Comparison of ENCODE assay signal across 19 cellular contexts in the genomic region with DNA sequence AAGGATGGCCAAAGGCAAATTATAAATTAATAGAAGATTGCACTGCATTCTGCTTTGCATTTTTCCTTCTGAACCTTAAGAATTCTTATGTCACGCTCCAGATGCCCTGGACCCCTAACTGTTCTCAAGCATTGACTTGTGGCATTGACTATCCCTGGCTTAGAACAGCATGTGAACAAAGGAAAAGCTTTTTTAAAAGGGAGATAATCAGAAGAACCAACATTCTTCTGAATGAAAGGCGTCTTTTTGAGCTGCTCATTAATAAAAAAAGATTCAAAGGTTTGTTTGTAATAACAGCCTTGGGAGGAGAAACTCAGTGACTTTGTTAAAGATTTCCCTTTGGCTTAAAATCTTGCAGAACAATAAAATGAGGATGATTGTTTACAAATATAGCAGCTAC.
DNase-seq lines count a peak whose midpoint lies in the region; TF ChIP-seq lines count a peak whose summit lies in the region.
"Had no signal": no experiment of that assay in that cellular context is flagged by ENCODE, and none has a peak within 500 bp of the region (broad histone marks: within the 10 kb centered on the region; RNA-seq: fewer than 3 reads in every experiment).

No MANE protein-coding gene starts in this region.

- DNase-seq in left ventricle myocardium inferior, result no peak
- DNase-seq in cardiac septum (ENCODE audit: low spot score), result no peak
- no peak for DNase-seq in neural crest cell (ENCODE audit: low read depth, low spot score)
- no peak for DNase-seq in DMS79 treated with DMSO at 0.1 percent for 48 hours (lab: John Stamatoyannopoulos, UW)
- no peak for DNase-seq in T-helper 2 cell
- no peak for DNase-seq in NCI-H2081 treated with DMSO at 0.1 percent for 48 hours (lab: John Stamatoyannopoulos, UW)
- DNase-seq: ACHN; BE2C; C1 segment of cervical spinal cord; Caco-2; CD4-positive, CD25-positive, alpha-beta regulatory T cell; CD8-positive, alpha-beta memory T cell; DMS153; DMS79; GF-D8; GOT3; H7; HFFc6 had no signal

- 49 to 63% methylated on average over 2 of the region's 2 CpGs for WGBS in ectodermal cell, 2 experiments

- H3K27me3 ChIP-seq in left ventricle myocardium inferior (ENCODE audit: low read depth) (no peaks in the 10 kb centered on the region), ectodermal cell (ENCODE audit: control insufficient read depth, insufficient read depth, low read length, poor library complexity, severe bottlenecking) (no peaks in the 10 kb centered on the region)
- H3K27me3 ChIP-seq: BE2C had no signal

- H3K27ac Mint-ChIP-seq in neural crest cell (ENCODE audit: unreplicated experiment), result peak overlapping the region; percentile 20
- H3K27ac Mint-ChIP-seq: CD4-positive, CD25-positive, alpha-beta regulatory T cell; CD8-positive, alpha-beta memory T cell; HFFc6 had no signal

- H3K36me3 ChIP-seq in left ventricle myocardium inferior, result peaks cover 20% of the 10 kb centered on the region
- H3K36me3 ChIP-seq in ectodermal cell (ENCODE audit: control insufficient read depth, insufficient read depth, low read length), result no peaks in the 10 kb centered on the region
- H3K36me3 ChIP-seq: BE2C had no signal

- H3K4me3 Mint-ChIP-seq in neural crest cell, result no peak overlapping the region
- H3K4me3 Mint-ChIP-seq: CD4-positive, CD25-positive, alpha-beta regulatory T cell; CD8-positive, alpha-beta memory T cell; HFFc6 had no signal

- H3K36me3 Mint-ChIP-seq in neural crest cell (ENCODE audit: low read depth), result peaks cover 2% of the 10 kb centered on the region
- H3K36me3 Mint-ChIP-seq: CD4-positive, CD25-positive, alpha-beta regulatory T cell; CD8-positive, alpha-beta memory T cell had no signal

- peak overlapping the region; percentile 70 for H3K27ac ChIP-seq in left ventricle myocardium inferior (replicated peaks)
- peak overlapping the region; percentile 1 for H3K27ac ChIP-seq in ectodermal cell (ENCODE audit: insufficient read depth, low read depth, low read length, poor library complexity, severe bottlenecking)

- H3K4me3 ChIP-seq in left ventricle myocardium inferior (no peak overlapping the region), ectodermal cell (ENCODE audit: insufficient read depth, low read depth, low read length) (no peak overlapping the region)

- H3K4me1 Mint-ChIP-seq in neural crest cell, result peaks cover 48% of the 10 kb centered on the region
- H3K4me1 Mint-ChIP-seq: CD4-positive, CD25-positive, alpha-beta regulatory T cell; CD8-positive, alpha-beta memory T cell had no signal

- intact Hi-C loops in left ventricle myocardium inferior (cut with micrococcal nuclease), result no loop called here
- intact Hi-C loops in cardiac septum (cut with DNase I), result no loop called here

- peaks cover 3% of the 10 kb centered on the region for H3K9me3 Mint-ChIP-seq in neural crest cell

- TF ChIP-seq CTCF in left ventricle myocardium inferior (IDR thresholded peaks at IDR 0.05; ENCODE audit: borderline replicate concordance) (no peak), neural crest cell (conservative IDR thresholded peaks at IDR 0.05) (no peak)

- H3K27me3 Mint-ChIP-seq in neural crest cell (ENCODE audit: low read depth), result no peaks in the 10 kb centered on the region
- H3K27me3 Mint-ChIP-seq: CD4-positive, CD25-positive, alpha-beta regulatory T cell; CD8-positive, alpha-beta memory T cell had no signal

- H3K4me1 ChIP-seq in left ventricle myocardium inferior (peaks cover 64% of the 10 kb centered on the region), ectodermal cell (ENCODE audit: control insufficient read depth, insufficient read depth, low read length) (peaks cover 14% of the 10 kb centered on the region)
- H3K4me1 ChIP-seq: Caco-2 had no signal

- H3K9me3 ChIP-seq in left ventricle myocardium inferior (replicated peaks), result no peaks in the 10 kb centered on the region
- no peaks in the 10 kb centered on the region for H3K9me3 ChIP-seq in ectodermal cell (ENCODE audit: control insufficient read depth, low read length)
- H3K9me3 ChIP-seq: BE2C, Caco-2 had no signal
